ENCODE assay signal across 19 cellular contexts in genomic region chr3:194308635-194309213, GRCh38. TPM values are rescaled to one million over a fixed set of nuclear protein-coding genes. Genes with fewer than 3 reads are reported as not detected.
A peak's percentile ranks its signal among the peaks of the same experiment; 100 is the strongest.
DNase-seq lines count a peak whose midpoint lies in the region; ATAC-seq and TF ChIP-seq lines count a peak whose summit lies in the region.
"Had no signal": no experiment of that assay in that cellular context is flagged by ENCODE, and none has a peak within 500 bp of the region (broad histone marks: within the 10 kb centered on the region; RNA-seq: fewer than 3 reads in every experiment).

No MANE protein-coding gene starts in this region.

- H3K27ac ChIP-seq in OCI-LY7 (ENCODE audit: low read depth, low read length, poor library complexity, severe bottlenecking), result no peak overlapping the region
- H3K27ac ChIP-seq in CD4-positive, alpha-beta T cell (ENCODE audit: low read depth, low read length), result no peak overlapping the region
- H3K27ac ChIP-seq: brain microvascular endothelial cell, skin epidermis had no signal

- no peak overlapping the region for H2AFZ ChIP-seq in OCI-LY7 (ENCODE audit: low read length)

- no peaks in the 10 kb centered on the region for H3K27me3 ChIP-seq in CD4-positive, alpha-beta T cell (ENCODE audit: control insufficient read depth, insufficient read depth, low read length)

- H3K9me3 Mint-ChIP-seq in activated CD8-positive, alpha-beta memory T cell treated with anti-CD3 and anti-CD28 coated beads, Interleukin-2, amount 10 ng/mL, durations not matched to agents 7 days and 5 days (ENCODE audit: low read depth), result peaks cover 3% of the 10 kb centered on the region
- no peaks in the 10 kb centered on the region for H3K9me3 Mint-ChIP-seq in CD4-positive, alpha-beta T cell
- peaks cover 2% of the 10 kb centered on the region for H3K9me3 Mint-ChIP-seq in activated CD8-positive, alpha-beta T cell treated with anti-CD3 and anti-CD28 coated beads for 36 hours

- no peaks in the 10 kb centered on the region for H3K9me2 ChIP-seq in OCI-LY7 (ENCODE audit: insufficient read depth, low read length)

- H3K9me3 ChIP-seq in OCI-LY7 (ENCODE audit: low read length), result no peaks in the 10 kb centered on the region
- no peaks in the 10 kb centered on the region for H3K9me3 ChIP-seq in CD4-positive, alpha-beta T cell (ENCODE audit: control insufficient read depth, low read length)

- no peak for ATAC-seq in activated CD8-positive, alpha-beta memory T cell treated with anti-CD3 and anti-CD28 coated beads, Interleukin-2, amount 10 ng/mL, durations not matched to agents 7 days and 5 days
- no peak for ATAC-seq in CD4-positive, alpha-beta T cell (ENCODE audit: poor library complexity)
- ATAC-seq in activated CD8-positive, alpha-beta T cell treated with anti-CD3 and anti-CD28 coated beads for 36 hours, result no peak

- no peak for TF ChIP-seq CTCF in OCI-LY7 (conservative IDR thresholded peaks at IDR 0.05; ENCODE audit: low read length)
- TF ChIP-seq CTCF in CD4-positive, alpha-beta T cell (IDR thresholded peaks at IDR 0.05), result no peak
- TF ChIP-seq CTCF in activated CD8-positive, alpha-beta T cell treated with anti-CD3 and anti-CD28 coated beads for 36 hours (IDR thresholded peaks at IDR 0.05), result no peak

- POLR2A ChIA-PET in OCI-LY7 (lab: Charles Lee), result interaction anchor here (0.6 kb wide), 1 partner anchor 457 kb away, joined by 3 read pairs; no protein-coding TSS in a partner anchor
- POLR2A ChIA-PET in CD4-positive, alpha-beta T cell (lab: Charles Lee), result no interaction called here
- POLR2A ChIA-PET in activated CD8-positive, alpha-beta T cell treated with anti-CD3 and anti-CD28 coated beads for 36 hours (lab: Charles Lee), result interaction anchor here (0.6 to 0.7 kb wide), 2 partner anchors 14 to 34 kb away, joined by 3 to 5 read pairs; no protein-coding TSS in a partner anchor

- H4K20me1 ChIP-seq in OCI-LY7 (ENCODE audit: insufficient read depth, low read length), result no peaks in the 10 kb centered on the region

- peaks cover 71% of the 10 kb centered on the region for H3K4me1 Mint-ChIP-seq in activated CD8-positive, alpha-beta memory T cell treated with anti-CD3 and anti-CD28 coated beads, Interleukin-2, amount 10 ng/mL, durations not matched to agents 7 days and 5 days
- peaks cover 38% of the 10 kb centered on the region for H3K4me1 Mint-ChIP-seq in CD4-positive, alpha-beta T cell (ENCODE audit: low read depth)
- H3K4me1 Mint-ChIP-seq in activated CD8-positive, alpha-beta T cell treated with anti-CD3 and anti-CD28 coated beads for 36 hours (ENCODE audit: low read depth), result peaks cover 35% of the 10 kb centered on the region

- H3K4me3 ChIP-seq in OCI-LY7 (ENCODE audit: low read depth, low read length, poor library complexity, severe bottlenecking), result no peak overlapping the region
- H3K4me3 ChIP-seq: skin epidermis had no signal

- no peak overlapping the region for H3K4me3 Mint-ChIP-seq in activated CD8-positive, alpha-beta memory T cell treated with anti-CD3 and anti-CD28 coated beads, Interleukin-2, amount 10 ng/mL, durations not matched to agents 7 days and 5 days
- no peak overlapping the region for H3K4me3 Mint-ChIP-seq in CD4-positive, alpha-beta T cell
- no peak overlapping the region for H3K4me3 Mint-ChIP-seq in activated CD8-positive, alpha-beta T cell treated with anti-CD3 and anti-CD28 coated beads for 36 hours
- H3K4me3 Mint-ChIP-seq: memory B cell had no signal

- no peaks in the 10 kb centered on the region for H3K36me3 ChIP-seq in OCI-LY7 (ENCODE audit: insufficient read depth, low read length)
- H3K36me3 ChIP-seq: brain microvascular endothelial cell had no signal

- peaks cover 35% of the 10 kb centered on the region for H3K27me3 Mint-ChIP-seq in activated CD8-positive, alpha-beta memory T cell treated with anti-CD3 and anti-CD28 coated beads, Interleukin-2, amount 10 ng/mL, durations not matched to agents 7 days and 5 days
- H3K27me3 Mint-ChIP-seq in CD4-positive, alpha-beta T cell, result no peaks in the 10 kb centered on the region
- peaks cover 34% of the 10 kb centered on the region for H3K27me3 Mint-ChIP-seq in activated CD8-positive, alpha-beta T cell treated with anti-CD3 and anti-CD28 coated beads for 36 hours

- no peak for DNase-seq in activated CD8-positive, alpha-beta memory T cell treated with anti-CD3 and anti-CD28 coated beads, Interleukin-2, amount 10 ng/mL, durations not matched to agents 7 days and 5 days
- no peak for DNase-seq in activated CD8-positive, alpha-beta memory T cell treated with anti-CD3 and anti-CD28 coated beads, Interleukin-2, amount 50 U/mL, for 4 hours
- DNase-seq in NCI-H1105 (lab: John Stamatoyannopoulos, UW), result peak; percentile 67
- peak; percentile 64 for DNase-seq in dermis blood vessel endothelial cell
- DNase-seq in superior temporal gyrus (ENCODE audit: extremely low spot score), result peak; percentile 7
- DNase-seq in OCI-LY7 (ENCODE audit: low spot score), result no peak
- DNase-seq in CD4-positive, alpha-beta T cell, result no peak
- no peak for DNase-seq in activated CD8-positive, alpha-beta T cell treated with anti-CD3 and anti-CD28 coated beads for 36 hours
- DNase-seq: brain microvascular endothelial cell; DMS53; effector CD8-positive, alpha-beta T cell; foreskin fibroblast; NCI-H187 treated with DMSO at 0.1 percent for 48 hours; NCI-H748 treated with DMSO at 0.1 percent for 48 hours; stimulated activated naive CD4-positive, alpha-beta T cell had no signal

- intact Hi-C loops in OCI-LY7 (cut with micrococcal nuclease; ENCODE audit: unreplicated experiment), result no loop called here
- intact Hi-C loops in CD4-positive, alpha-beta T cell (cut with DNase I, micrococcal nuclease), result loop anchor here in 1 of 2 experiments (5.0 kb wide), 1 partner anchor 171 kb away; the partner anchor contains the start of gene HES1
- intact Hi-C loops in activated CD8-positive, alpha-beta T cell treated with anti-CD3 and anti-CD28 coated beads for 36 hours (cut with micrococcal nuclease), result loop anchor here (5.0 kb wide), 1 partner anchor 171 kb away; the partner anchor contains the start of gene HES1

- H3K4me2 ChIP-seq in OCI-LY7 (ENCODE audit: low read length), result no peak overlapping the region

- H3K79me2 ChIP-seq in OCI-LY7 (ENCODE audit: insufficient read depth, low read depth, low read length), result no peaks in the 10 kb centered on the region

- peaks cover 24% of the 10 kb centered on the region for H3K4me1 ChIP-seq in OCI-LY7 (ENCODE audit: insufficient read depth, low read length, poor library complexity, severe bottlenecking)

- BruUV-seq in OCI-LY7 (replicated peaks; lab: Mats Ljungman, UMichigan), result no TSS peak

- H3K27ac Mint-ChIP-seq in activated CD8-positive, alpha-beta memory T cell treated with anti-CD3 and anti-CD28 coated beads, Interleukin-2, amount 10 ng/mL, durations not matched to agents 7 days and 5 days, result peak overlapping the region; percentile 20
- no peak overlapping the region for H3K27ac Mint-ChIP-seq in CD4-positive, alpha-beta T cell
- no peak overlapping the region for H3K27ac Mint-ChIP-seq in activated CD8-positive, alpha-beta T cell treated with anti-CD3 and anti-CD28 coated beads for 36 hours

- H3K36me3 Mint-ChIP-seq in activated CD8-positive, alpha-beta memory T cell treated with anti-CD3 and anti-CD28 coated beads, Interleukin-2, amount 10 ng/mL, durations not matched to agents 7 days and 5 days, result peaks cover 7% of the 10 kb centered on the region
- H3K36me3 Mint-ChIP-seq in CD4-positive, alpha-beta T cell (ENCODE audit: low read depth), result no peaks in the 10 kb centered on the region
- peaks cover 1% of the 10 kb centered on the region for H3K36me3 Mint-ChIP-seq in activated CD8-positive, alpha-beta T cell treated with anti-CD3 and anti-CD28 coated beads for 36 hours (ENCODE audit: low read depth)

- CTCF ChIA-PET in activated CD8-positive, alpha-beta memory T cell treated with anti-CD3 and anti-CD28 coated beads, Interleukin-2, amount 10 ng/mL, durations not matched to agents 7 days and 5 days (lab: Charles Lee), result interaction anchor here (1.0 to 1.5 kb wide), 3 partner anchors 8 to 643 kb away, joined by 3 to 4 read pairs (median 4); no protein-coding TSS in a partner anchor
- CTCF ChIA-PET in OCI-LY7 (lab: Charles Lee; ENCODE audit: unreplicated experiment), result no interaction called here
- CTCF ChIA-PET in CD4-positive, alpha-beta T cell (lab: Charles Lee), result no interaction called here
- CTCF ChIA-PET in activated CD8-positive, alpha-beta T cell treated with anti-CD3 and anti-CD28 coated beads for 36 hours (lab: Charles Lee), result interaction anchor here (1.2 to 1.6 kb wide), 3 partner anchors 35 to 528 kb away, joined by 3 to 5 read pairs (median 5); no protein-coding TSS in a partner anchor

RNA-seq across cellular contexts. Expression of gene CPN2, which starts 42.4 kb away (rescaled TPM):
- total RNA-seq in activated CD8-positive, alpha-beta memory T cell treated with anti-CD3 and anti-CD28 coated beads, Interleukin-2, amount 10 ng/mL, durations not matched to agents 7 days and 5 days, result not detected
- not detected in 2 replicates for total RNA-seq in dermis blood vessel endothelial cell
- not detected in 2 replicates for total RNA-seq in OCI-LY7 (2014; rRNA removed; shearing (Covaris generic))
- total RNA-seq in OCI-LY7 (2022), result not detected in 2 replicates
- total RNA-seq in CD4-positive, alpha-beta T cell, result not detected
- not detected for total RNA-seq in activated CD8-positive, alpha-beta T cell treated with anti-CD3 and anti-CD28 coated beads for 36 hours
- total RNA-seq: LHCN-M2; T-helper 2 cell treated with Interferon-gamma antibody and Interleukin-4, amounts not matched to agents 100 ng/mL and 5 ng/mL, for 36 hours had no signal

Comparison
In these comparisons a context has a peak if more than half of its experiments do, and no peak if none do; other contexts are left out.
1. DNase-seq: peak in NCI-H1105 (single experiment), dermis blood vessel endothelial cell (single experiment) and superior temporal gyrus (single experiment); none in activated CD8-positive, alpha-beta memory T cell treated with anti-CD3 and anti-CD28 coated beads, Interleukin-2, amount 10 ng/mL, durations not matched to agents 7 days and 5 days (single experiment), activated CD8-positive, alpha-beta memory T cell treated with anti-CD3 and anti-CD28 coated beads, Interleukin-2, amount 50 U/mL, for 4 hours (single experiment), OCI-LY7 (single experiment), CD4-positive, alpha-beta T cell (0 of 10) and activated CD8-positive, alpha-beta T cell treated with anti-CD3 and anti-CD28 coated beads for 36 hours (single experiment).
2. CTCF ChIA-PET loops: an anchor here in activated CD8-positive, alpha-beta memory T cell treated with anti-CD3 and anti-CD28 coated beads, Interleukin-2, amount 10 ng/mL, durations not matched to agents 7 days and 5 days (1.0 to 1.5 kb wide) and activated CD8-positive, alpha-beta T cell treated with anti-CD3 and anti-CD28 coated beads for 36 hours (1.2 to 1.6 kb wide); none called in OCI-LY7 and CD4-positive, alpha-beta T cell.